ENCODE assay signal across 9 cellular contexts in the genomic region with DNA sequence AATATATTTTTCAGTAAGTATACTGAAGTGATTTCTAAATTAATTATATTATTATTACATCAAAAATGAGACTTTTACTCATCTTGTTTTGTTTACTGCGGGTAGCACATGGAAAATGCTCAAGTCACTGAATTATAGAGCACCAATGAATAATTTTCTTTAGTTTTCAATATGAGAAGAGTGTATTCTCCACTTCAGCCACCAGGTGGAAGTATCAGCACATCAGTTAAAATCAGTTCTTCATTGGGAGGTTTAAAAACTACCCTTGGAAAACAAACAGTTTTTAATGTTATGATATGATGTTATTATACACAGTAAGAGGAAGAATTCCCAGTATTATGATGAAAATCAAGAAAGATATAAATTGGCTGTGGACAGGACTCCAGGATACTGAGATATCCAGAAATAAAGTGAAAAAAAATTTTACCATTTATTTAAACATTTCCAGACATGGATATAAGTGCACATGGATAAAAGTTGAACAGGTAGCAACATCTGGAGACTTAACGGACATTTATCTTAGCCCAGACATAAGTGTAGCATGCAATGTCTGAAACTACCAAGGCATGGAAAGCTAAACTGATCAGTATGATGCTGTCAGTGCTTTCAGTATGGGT.
DNase-seq lines count a peak whose midpoint lies in the region; ATAC-seq, FAIRE-seq and TF ChIP-seq lines count a peak whose summit lies in the region.
"Had no signal": no experiment of that assay in that cellular context is flagged by ENCODE, and none has a peak within 500 bp of the region (broad histone marks: within the 10 kb centered on the region; RNA-seq: fewer than 3 reads in every experiment).

No MANE protein-coding gene starts in this region.

- no peak overlapping the region for H3K4me3 ChIP-seq in heart left ventricle
- no peak overlapping the region for H3K4me3 ChIP-seq in right cardiac atrium (ENCODE audit: low read length)
- no peak overlapping the region for H3K4me3 ChIP-seq in Peyer's patch

- TF ChIP-seq POLR2A in heart left ventricle (IDR thresholded peaks at IDR 0.05) = no peak
- no peak for TF ChIP-seq POLR2A in Peyer's patch (IDR thresholded peaks at IDR 0.05)
- no peak for TF ChIP-seq POLR2A in erythroblast (IDR thresholded peaks at IDR 0.05; ENCODE audit: low read length)

- H3K9me3 Mint-ChIP-seq in osteocyte (ENCODE audit: unreplicated experiment) = no peaks in the 10 kb centered on the region
- H3K9me3 Mint-ChIP-seq in activated T-cell treated with anti-CD3 and anti-CD28 coated beads, Interleukin-2, amount 50 U/mL, for 4 hours = no peaks in the 10 kb centered on the region
- H3K9me3 Mint-ChIP-seq: activated naive CD8-positive, alpha-beta T cell treated with anti-CD3 and anti-CD28 coated beads, Interleukin-2, amount 10 ng/mL, durations not matched to agents 7 days and 5 days had no signal

- TF ChIP-seq CTCF in heart left ventricle (IDR thresholded peaks at IDR 0.05) (peak; percentile 61 to 82 (median 76)), Peyer's patch (IDR thresholded peaks at IDR 0.05) (peak in 5 of 6 experiments; percentile 62 to 93 (median 86)), osteocyte (IDR thresholded peaks at IDR 0.05) (peak; percentile 75)

- FAIRE-seq in HTR-8/SVneo (lab: Jason Lieb, UNC) = no peak

- no peak for DNase-seq in heart left ventricle
- no peak for DNase-seq in right cardiac atrium
- peak; percentile 29 for DNase-seq in HTR-8/SVneo (ENCODE audit: insufficient read length, low spot score)
- no peak for DNase-seq in Peyer's patch
- peak; percentile 6 to 48 for DNase-seq in erythroblast (lab: John Stamatoyannopoulos, UW)
- DNase-seq in osteocyte (ENCODE audit: extremely low spot score, unreplicated experiment) = no peak
- no peak for DNase-seq in activated T-cell treated with anti-CD3 and anti-CD28 coated beads, Interleukin-2, amount 50 U/mL, for 4 hours
- DNase-seq: activated naive CD8-positive, alpha-beta T cell treated with anti-CD3 and anti-CD28 coated beads, Interleukin-2, amount 10 ng/mL, durations not matched to agents 7 days and 5 days had no signal

- no peak overlapping the region for H3K27ac ChIP-seq in heart left ventricle
- H3K27ac ChIP-seq in right cardiac atrium (ENCODE audit: low read length) = no peak overlapping the region
- H3K27ac ChIP-seq in Peyer's patch = no peak overlapping the region

- no peaks in the 10 kb centered on the region for H3K27me3 ChIP-seq in heart left ventricle
- H3K27me3 ChIP-seq in right cardiac atrium (ENCODE audit: control insufficient read depth, insufficient read depth) = no peaks in the 10 kb centered on the region
- H3K27me3 ChIP-seq in Peyer's patch = no peaks in the 10 kb centered on the region

- no peak overlapping the region for H3K4me3 Mint-ChIP-seq in osteocyte (ENCODE audit: unreplicated experiment)
- no peak overlapping the region for H3K4me3 Mint-ChIP-seq in activated T-cell treated with anti-CD3 and anti-CD28 coated beads, Interleukin-2, amount 50 U/mL, for 4 hours
- H3K4me3 Mint-ChIP-seq: activated naive CD8-positive, alpha-beta T cell treated with anti-CD3 and anti-CD28 coated beads, Interleukin-2, amount 10 ng/mL, durations not matched to agents 7 days and 5 days had no signal

- H3K36me3 ChIP-seq in heart left ventricle (no peaks in the 10 kb centered on the region), Peyer's patch (no peaks in the 10 kb centered on the region)

- H3K4me1 Mint-ChIP-seq in osteocyte (ENCODE audit: unreplicated experiment) = no peaks in the 10 kb centered on the region
- no peaks in the 10 kb centered on the region for H3K4me1 Mint-ChIP-seq in activated T-cell treated with anti-CD3 and anti-CD28 coated beads, Interleukin-2, amount 50 U/mL, for 4 hours (ENCODE audit: low read depth)
- H3K4me1 Mint-ChIP-seq: activated naive CD8-positive, alpha-beta T cell treated with anti-CD3 and anti-CD28 coated beads, Interleukin-2, amount 10 ng/mL, durations not matched to agents 7 days and 5 days had no signal

- intact Hi-C loops in heart left ventricle (cut with DNase I) (loop anchor here in 8 of 10 donors (2.0 to 10.0 kb wide), 5 partner anchors 1478 to 1906 kb away; no protein-coding TSS in a partner anchor), right cardiac atrium (cut with DNase I) (loop anchor here in 3 of 4 donors (5.0 kb wide), 2 partner anchors 1901 to 1906 kb away; no protein-coding TSS in a partner anchor)

- no peaks in the 10 kb centered on the region for H3K36me3 Mint-ChIP-seq in osteocyte (ENCODE audit: unreplicated experiment)
- H3K36me3 Mint-ChIP-seq in activated T-cell treated with anti-CD3 and anti-CD28 coated beads, Interleukin-2, amount 50 U/mL, for 4 hours (ENCODE audit: insufficient read depth) = no peaks in the 10 kb centered on the region
- H3K36me3 Mint-ChIP-seq: activated naive CD8-positive, alpha-beta T cell treated with anti-CD3 and anti-CD28 coated beads, Interleukin-2, amount 10 ng/mL, durations not matched to agents 7 days and 5 days had no signal

- ATAC-seq in heart left ventricle (no peak), right cardiac atrium (no peak), HG03520 (IDR thresholded peaks at IDR 0.05; ENCODE audit: unreplicated experiment) (no peak)
- ATAC-seq in activated T-cell treated with anti-CD3 and anti-CD28 coated beads, Interleukin-2, amount 50 U/mL, for 4 hours = no peak

- H3K4me1 ChIP-seq in heart left ventricle = no peaks in the 10 kb centered on the region
- H3K4me1 ChIP-seq in right cardiac atrium (ENCODE audit: control insufficient read depth, insufficient read depth, low read length) = no peaks in the 10 kb centered on the region
- H3K4me1 ChIP-seq in Peyer's patch = no peaks in the 10 kb centered on the region

- peaks cover 47% of the 10 kb centered on the region for H3K27me3 Mint-ChIP-seq in osteocyte (ENCODE audit: unreplicated experiment)
- peaks cover 3% of the 10 kb centered on the region for H3K27me3 Mint-ChIP-seq in activated T-cell treated with anti-CD3 and anti-CD28 coated beads, Interleukin-2, amount 50 U/mL, for 4 hours (ENCODE audit: low read depth)
- H3K27me3 Mint-ChIP-seq: activated naive CD8-positive, alpha-beta T cell treated with anti-CD3 and anti-CD28 coated beads, Interleukin-2, amount 10 ng/mL, durations not matched to agents 7 days and 5 days had no signal

- WGBS in heart left ventricle, 4 donors = 19 to 21% (median 19%) methylated on average over 2 of the region's 2 CpGs
- whole genome bisulfite sequencing in right cardiac atrium = 17% methylated on average over 2 of the region's 2 CpGs

- no peaks in the 10 kb centered on the region for H3K9me3 ChIP-seq in heart left ventricle
- H3K9me3 ChIP-seq in right cardiac atrium (ENCODE audit: control insufficient read depth, low read length) = no peaks in the 10 kb centered on the region
- H3K9me3 ChIP-seq in Peyer's patch = no peaks in the 10 kb centered on the region

- H3K27ac Mint-ChIP-seq in osteocyte (ENCODE audit: unreplicated experiment) = no peak overlapping the region
- H3K27ac Mint-ChIP-seq: activated naive CD8-positive, alpha-beta T cell treated with anti-CD3 and anti-CD28 coated beads, Interleukin-2, amount 10 ng/mL, durations not matched to agents 7 days and 5 days had no signal

Comparison
In these comparisons a context has a peak if more than half of its experiments do, and no peak if none do; other contexts are left out.
1. DNase-seq: peak in HTR-8/SVneo (single experiment) and erythroblast (2 of 2); none in heart left ventricle (0 of 5), right cardiac atrium (0 of 3), Peyer's patch (0 of 3), osteocyte (single experiment) and activated T-cell treated with anti-CD3 and anti-CD28 coated beads, Interleukin-2, amount 50 U/mL, for 4 hours (single experiment).
2. Peak in every context shown above with its lines, with median percentiles within 50 percentile points of each other: CTCF ChIP-seq.